Comparison of ENCODE assay signal across 8 cellular contexts in the genomic region with DNA sequence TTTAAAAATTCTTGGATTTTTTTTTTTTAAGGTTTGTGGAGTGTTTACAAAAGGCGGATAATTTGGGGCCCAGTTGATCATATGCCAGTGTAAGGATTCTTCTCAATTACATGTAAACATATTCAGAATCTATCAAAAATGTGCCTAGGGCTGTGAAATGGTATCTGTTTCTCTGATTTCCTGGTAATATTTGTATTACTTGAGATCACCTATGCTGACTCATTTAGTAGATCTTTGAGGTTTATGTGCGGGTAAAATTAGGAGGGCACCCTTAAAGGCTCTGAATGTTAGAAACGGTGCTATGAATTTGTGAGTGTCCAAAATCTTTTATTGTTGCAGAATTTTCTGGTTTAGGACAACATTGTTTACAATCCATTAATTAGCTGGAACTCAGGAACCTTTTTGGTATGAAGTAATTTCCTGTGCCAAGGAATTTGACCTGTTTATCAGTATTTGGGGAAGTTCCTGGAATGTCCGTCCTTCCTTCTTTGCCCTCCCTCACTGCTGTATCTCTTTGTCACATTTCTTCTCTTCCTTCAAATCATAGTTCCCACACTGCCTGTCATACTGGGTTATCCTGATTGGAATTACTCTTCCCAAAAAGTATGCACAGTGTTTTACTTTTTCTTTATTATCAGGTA.
DNase-seq lines count a peak whose midpoint lies in the region; ATAC-seq and TF ChIP-seq lines count a peak whose summit lies in the region.
"Had no signal": no experiment of that assay in that cellular context is flagged by ENCODE, and none has a peak within 500 bp of the region (broad histone marks: within the 10 kb centered on the region; RNA-seq: fewer than 3 reads in every experiment).

No MANE protein-coding gene starts in this region.

- no peak for TF ChIP-seq POLR2A in HCT116 (IDR thresholded peaks at IDR 0.05; ENCODE audit: borderline replicate concordance, extremely low read depth, insufficient read depth, insufficient read length)

- H3K79me2 ChIP-seq in HCT116 (ENCODE audit: insufficient read depth, low read length) = peaks cover 4% of the 10 kb centered on the region; the same call in 1 of the 2 replicates

- H3K27me3 ChIP-seq in HCT116 (ENCODE audit: insufficient read depth, low read length) (no peaks in the 10 kb centered on the region), SJSA1 (replicated peaks) (no peaks in the 10 kb centered on the region), foreskin keratinocyte (no peaks in the 10 kb centered on the region), SJCRH30 (no peaks in the 10 kb centered on the region)

- H4K20me1 ChIP-seq in HCT116 (ENCODE audit: insufficient read depth) = no peaks in the 10 kb centered on the region

- RAD21 ChIA-PET in HCT116 (lab: Charles Lee; ENCODE audit: low non-redundant PET in 1 of 2, low total read pairs in 2 of 2, uncharacterized antibody in 2 of 2, unreplicated experiment in 2 of 2) = no interaction called here

- H2AFZ ChIP-seq in HCT116 (ENCODE audit: low read depth, low read length, poor library complexity, severe bottlenecking) = no peak overlapping the region

- no peak for DNase-seq in HCT116 (ENCODE audit: low read depth, low spot score)
- DNase-seq in SJSA1 (ENCODE audit: low read depth in 1 of 2, low spot score in 2 of 2) = peak in 1 of 2 experiments; percentile 72
- peak in 1 of 2 donors; percentile 45 for DNase-seq in foreskin keratinocyte
- DNase-seq in stimulated activated naive CD8-positive, alpha-beta T cell treated with anti-CD3 and anti-CD28 coated beads, Interleukin-15, amount 100 ng/mL, for 72 hours = no peak
- no peak for DNase-seq in stimulated activated CD4-positive, alpha-beta T cell treated with anti-CD3 and anti-CD28 coated beads, Interleukin-4, amount 100 ng/mL, for 1 hour
- no peak for DNase-seq in SJCRH30
- DNase-seq in DMS79 (lab: John Stamatoyannopoulos, UW) = no peak
- DNase-seq: left cardiac atrium had no signal

- no peak for TF ChIP-seq CTCF in HCT116 (IDR thresholded peaks at IDR 0.05 in 2 of 3, conservative IDR thresholded peaks at IDR 0.05 in 1 of 3; ENCODE audit: borderline replicate concordance in 1 of 3, insufficient read depth in 1 of 3, low read depth in 2 of 3, low read length in 2 of 3)
- TF ChIP-seq CTCF in foreskin keratinocyte (conservative IDR thresholded peaks at IDR 0.05) = no peak

- POLR2A ChIA-PET in HCT116 (lab: Charles Lee) = no interaction called here

- intact Hi-C loops in HCT116 (cut with micrococcal nuclease) = no loop called here

- no peaks in the 10 kb centered on the region for H3K36me3 ChIP-seq in HCT116 (ENCODE audit: control insufficient read depth in 1 of 2, insufficient read depth in 2 of 2, low read length in 2 of 2)
- H3K36me3 ChIP-seq in SJSA1 = peaks cover 15% of the 10 kb centered on the region
- H3K36me3 ChIP-seq in SJCRH30 = no peaks in the 10 kb centered on the region

- H3K4me3 Mint-ChIP-seq in stimulated activated naive CD8-positive, alpha-beta T cell treated with anti-CD3 and anti-CD28 coated beads, Interleukin-15, amount 100 ng/mL, for 72 hours = peak overlapping the region in 1 of 2 donors; percentile 15

- peaks cover 14 to 19% of the 10 kb centered on the region in 2 donors for H3K9me3 Mint-ChIP-seq in stimulated activated naive CD8-positive, alpha-beta T cell treated with anti-CD3 and anti-CD28 coated beads, Interleukin-15, amount 100 ng/mL, for 72 hours

- H3K27ac ChIP-seq in HCT116 (ENCODE audit: low read depth, low read length) (peak overlapping the region; percentile 43; the same call in 1 of the 2 replicates), SJSA1 (peak overlapping the region; percentile 85), foreskin keratinocyte (peak overlapping the region; percentile 48), SJCRH30 (no peak overlapping the region; the same call in 1 of the 2 replicates)

- ATAC-seq in HCT116 (no peak), foreskin keratinocyte (peak; percentile 64)
- peak; percentile 57 for ATAC-seq in stimulated activated naive CD8-positive, alpha-beta T cell treated with anti-CD3 and anti-CD28 coated beads, Interleukin-15, amount 100 ng/mL, for 72 hours

- H3K4me3 ChIP-seq in HCT116 (replicated peaks in 1 of 2; ENCODE audit: low read depth in 1 of 2, low read length in 2 of 2) = no peak overlapping the region
- H3K4me3 ChIP-seq in SJSA1 = no peak overlapping the region
- H3K4me3 ChIP-seq in SJCRH30 = no peak overlapping the region

- CTCF ChIA-PET in HCT116 (lab: Charles Lee) = interaction anchor here (1.4 kb wide), 1 partner anchor 20 kb away, joined by 6 read pairs; no protein-coding TSS in a partner anchor

- peaks cover 3 to 9% of the 10 kb centered on the region in 2 experiments; a peak in 2 of 4 replicates for H3K9me3 ChIP-seq in HCT116 (ENCODE audit: control insufficient read depth in 1 of 2, insufficient read depth in 1 of 2, low read depth in 1 of 2, low read length in 2 of 2)
- H3K9me3 ChIP-seq in SJSA1 (replicated peaks) = 0 out of 2 replicates have a peak, but pooled peaks cover 5% of the 10 kb centered on the region
- H3K9me3 ChIP-seq in SJCRH30 (replicated peaks) = no peaks in the 10 kb centered on the region

- H3K4me1 ChIP-seq in HCT116 (ENCODE audit: control insufficient read depth in 1 of 2, insufficient read depth in 2 of 2, low read length in 2 of 2) = peaks cover 10 to 13% of the 10 kb centered on the region in 2 experiments
- peaks cover 58% of the 10 kb centered on the region for H3K4me1 ChIP-seq in SJSA1 (replicated peaks)
- H3K4me1 ChIP-seq in foreskin keratinocyte = peaks cover 14% of the 10 kb centered on the region
- H3K4me1 ChIP-seq in SJCRH30 = peaks cover 10% of the 10 kb centered on the region; the same call in 1 of the 2 replicates

- H3K4me2 ChIP-seq in HCT116 (ENCODE audit: low read length) = peak overlapping the region; percentile 28

- H3K27me3 Mint-ChIP-seq in stimulated activated naive CD8-positive, alpha-beta T cell treated with anti-CD3 and anti-CD28 coated beads, Interleukin-15, amount 100 ng/mL, for 72 hours = no peaks in the 10 kb centered on the region

- H3K27ac Mint-ChIP-seq in stimulated activated naive CD8-positive, alpha-beta T cell treated with anti-CD3 and anti-CD28 coated beads, Interleukin-15, amount 100 ng/mL, for 72 hours = peak overlapping the region; percentile 96 to 99

- H3K9me2 ChIP-seq in HCT116 (ENCODE audit: insufficient read depth) = no peaks in the 10 kb centered on the region

- TF ChIP-seq RAD21 in HCT116 (IDR thresholded peaks at IDR 0.05; ENCODE audit: low read depth) = no peak

- peaks cover 35% of the 10 kb centered on the region for H3K4me1 Mint-ChIP-seq in stimulated activated naive CD8-positive, alpha-beta T cell treated with anti-CD3 and anti-CD28 coated beads, Interleukin-15, amount 100 ng/mL, for 72 hours

- BruUV-seq in HCT116 (replicated peaks; lab: Mats Ljungman, UMichigan) = TSS peak; percentile 36

- H3K9ac ChIP-seq in HCT116 (ENCODE audit: low read length) = no peak overlapping the region

TF ChIP-seq in HCT116, 20 proteins besides CTCF, POLR2A, EP300 and RAD21:
- TF ChIP-seq SP1 (IDR thresholded peaks at IDR 0.05; ENCODE audit: low read depth) (peak; percentile 6; the same call in 1 of the 2 replicates), EZH2phosphoT487 (IDR thresholded peaks at IDR 0.05; ENCODE audit: borderline replicate concordance) (no peak)
